In genomic region chr17:79916506-79916905, GRCh38 we compare ENCODE assay signal across 16 cellular contexts.
"Had no signal": no experiment of that assay in that cellular context is flagged by ENCODE, and none has a peak within 500 bp of the region (broad histone marks: within the 10 kb centered on the region; RNA-seq: fewer than 3 reads in every experiment).

No MANE protein-coding gene starts in this region.

- H3K27me3 ChIP-seq: body of pancreas, cardiac muscle cell, ovary, right atrium auricular region had no signal

- DNase-seq: activated CD4-positive, CD25-positive, alpha-beta regulatory T cell treated with anti-CD3 and anti-CD28 coated beads, Interleukin-2, amount 50 U/mL, for 72 hours; activated CD8-positive, alpha-beta T cell treated with anti-CD3 and anti-CD28 coated beads, Interleukin-2, amount 10 ng/mL, durations not matched to agents 7 days and 5 days; activated gamma-delta T cell treated with Interleukin-2 at 50 U/mL for 16 hours; stimulated activated CD4-positive, alpha-beta T cell treated with anti-CD3 and anti-CD28 coated beads, Interleukin-12 subunit alpha, Interleukin-12 subunit beta, amount 100 ng/mL, for 4 hours; tibial artery had no signal

- H3K9me3 ChIP-seq: body of pancreas, ovary, psoas muscle, right atrium auricular region, tibial artery had no signal

- H3K27ac ChIP-seq: cardiac muscle cell, ovary, psoas muscle, right atrium auricular region, tibial artery, WERI-Rb-1 had no signal

- H3K4me3 ChIP-seq: body of pancreas, cardiac muscle cell, lung, ovary, psoas muscle, right atrium auricular region, tibial artery had no signal

- H3K27ac Mint-ChIP-seq: activated CD8-positive, alpha-beta T cell treated with anti-CD3 and anti-CD28 coated beads, Interleukin-2, amount 10 ng/mL, durations not matched to agents 7 days and 5 days; activated naive CD4-positive, alpha-beta T cell treated with anti-CD3 and anti-CD28 coated beads, Interleukin-2, amount 50 U/mL, for 24 hours; naive thymus-derived CD4-positive, alpha-beta T cell; stimulated activated naive CD8-positive, alpha-beta T cell treated with anti-CD3 and anti-CD28 coated beads, Interleukin-15, Interleukin-2, amounts not matched to agents 100 ng/mL and 50 ng/mL, for 24 hours had no signal

- ATAC-seq: activated CD8-positive, alpha-beta T cell treated with anti-CD3 and anti-CD28 coated beads, Interleukin-2, amount 10 ng/mL, durations not matched to agents 7 days and 5 days; psoas muscle had no signal

- H3K4me3 Mint-ChIP-seq: activated CD8-positive, alpha-beta T cell treated with anti-CD3 and anti-CD28 coated beads, Interleukin-2, amount 10 ng/mL, durations not matched to agents 7 days and 5 days; activated naive CD4-positive, alpha-beta T cell treated with anti-CD3 and anti-CD28 coated beads, Interleukin-2, amount 50 U/mL, for 24 hours; naive thymus-derived CD4-positive, alpha-beta T cell; neural crest cell; stimulated activated naive CD8-positive, alpha-beta T cell treated with anti-CD3 and anti-CD28 coated beads, Interleukin-15, Interleukin-2, amounts not matched to agents 100 ng/mL and 50 ng/mL, for 24 hours had no signal

- H3K36me3 Mint-ChIP-seq: activated naive CD4-positive, alpha-beta T cell treated with anti-CD3 and anti-CD28 coated beads, Interleukin-2, amount 50 U/mL, for 24 hours; naive thymus-derived CD4-positive, alpha-beta T cell had no signal

- H3K36me3 ChIP-seq: cardiac muscle cell, ovary, right atrium auricular region, tibial artery, WERI-Rb-1 had no signal

- H3K9me3 Mint-ChIP-seq: activated naive CD4-positive, alpha-beta T cell treated with anti-CD3 and anti-CD28 coated beads, Interleukin-2, amount 50 U/mL, for 24 hours; naive thymus-derived CD4-positive, alpha-beta T cell; neural crest cell; stimulated activated naive CD8-positive, alpha-beta T cell treated with anti-CD3 and anti-CD28 coated beads, Interleukin-15, Interleukin-2, amounts not matched to agents 100 ng/mL and 50 ng/mL, for 24 hours had no signal

- H3K4me1 Mint-ChIP-seq: activated naive CD4-positive, alpha-beta T cell treated with anti-CD3 and anti-CD28 coated beads, Interleukin-2, amount 50 U/mL, for 24 hours had no signal

- H3K27me3 Mint-ChIP-seq: activated naive CD4-positive, alpha-beta T cell treated with anti-CD3 and anti-CD28 coated beads, Interleukin-2, amount 50 U/mL, for 24 hours; stimulated activated naive CD8-positive, alpha-beta T cell treated with anti-CD3 and anti-CD28 coated beads, Interleukin-15, Interleukin-2, amounts not matched to agents 100 ng/mL and 50 ng/mL, for 24 hours had no signal
